12 cellular contexts compared by ENCODE assay signal in genomic region chr3:102181202-102181920, GRCh38.
DNase-seq lines count a peak whose midpoint lies in the region; ATAC-seq and TF ChIP-seq lines count a peak whose summit lies in the region.
"Had no signal": no experiment of that assay in that cellular context is flagged by ENCODE, and none has a peak within 500 bp of the region (broad histone marks: within the 10 kb centered on the region; RNA-seq: fewer than 3 reads in every experiment).

No MANE protein-coding gene starts in this region.

- DNase-seq in AG08396 (ENCODE audit: low spot score), result peak; percentile 41
- peak; percentile 60 for DNase-seq in OCI-M1 (lab: John Stamatoyannopoulos, UW)
- peak; percentile 94 for DNase-seq in fibroblast of the aortic adventitia (ENCODE audit: low read depth)
- DNase-seq in pulmonary artery endothelial cell (ENCODE audit: low read depth, low spot score), result peak; percentile 72
- DNase-seq in CD1c-positive myeloid dendritic cell (ENCODE audit: extremely low spot score), result no peak
- no peak for DNase-seq in CD14-positive monocyte (ENCODE audit: low spot score)
- DNase-seq: activated effector memory CD4-positive, alpha-beta T cell treated with anti-CD3 and anti-CD28 coated beads, Interleukin-2, amount 50 U/mL, for 16 hours; NCI-H1930 had no signal

- TF ChIP-seq CTCF in fibroblast of the aortic adventitia (IDR thresholded peaks at IDR 0.05; ENCODE audit: insufficient read depth, low read length) (no peak), CD14-positive monocyte (IDR thresholded peaks at IDR 0.05) (no peak)

- H3K27ac Mint-ChIP-seq in CD14-positive monocyte, result no peak overlapping the region
- H3K27ac Mint-ChIP-seq: progenitor cell of endocrine pancreas; T-helper 1 cell treated with Interleukin-12 subunit alpha and Interleukin-12 subunit beta and Interleukin-4 antibody, amounts not matched to agents 30 μg/mL and 1 μg/mL, for 36 hours had no signal

- H3K4me3 ChIP-seq in fibroblast of the aortic adventitia (ENCODE audit: low read depth, low read length), result no peak overlapping the region

- peaks cover 11% of the 10 kb centered on the region for H3K4me1 Mint-ChIP-seq in CD14-positive monocyte

- H3K4me3 Mint-ChIP-seq in CD14-positive monocyte, result no peak overlapping the region
- H3K4me3 Mint-ChIP-seq: T-helper 1 cell treated with Interleukin-12 subunit alpha and Interleukin-12 subunit beta and Interleukin-4 antibody, amounts not matched to agents 30 μg/mL and 1 μg/mL, for 36 hours had no signal

- no peaks in the 10 kb centered on the region for H3K9me3 Mint-ChIP-seq in CD14-positive monocyte

- no peaks in the 10 kb centered on the region for H3K27me3 Mint-ChIP-seq in CD14-positive monocyte (ENCODE audit: low read depth in 3 of 3)
- H3K27me3 Mint-ChIP-seq: progenitor cell of endocrine pancreas had no signal

- intact Hi-C loops in CD14-positive monocyte (cut with micrococcal nuclease), result no loop called here

- ATAC-seq in GM18498 (IDR thresholded peaks at IDR 0.05; ENCODE audit: unreplicated experiment) (no peak), HG03280 (IDR thresholded peaks at IDR 0.05; ENCODE audit: unreplicated experiment) (no peak)

- H3K36me3 Mint-ChIP-seq in CD14-positive monocyte, result no peaks in the 10 kb centered on the region

Comparison
In these comparisons a context has a peak if more than half of its experiments do, and no peak if none do; other contexts are left out.
1. DNase-seq: peak in AG08396 (single experiment), OCI-M1 (single experiment), fibroblast of the aortic adventitia (single experiment) and pulmonary artery endothelial cell (single experiment); none in CD1c-positive myeloid dendritic cell (single experiment) and CD14-positive monocyte (single experiment).